10 cellular contexts compared by ENCODE assay signal in the genomic region with DNA sequence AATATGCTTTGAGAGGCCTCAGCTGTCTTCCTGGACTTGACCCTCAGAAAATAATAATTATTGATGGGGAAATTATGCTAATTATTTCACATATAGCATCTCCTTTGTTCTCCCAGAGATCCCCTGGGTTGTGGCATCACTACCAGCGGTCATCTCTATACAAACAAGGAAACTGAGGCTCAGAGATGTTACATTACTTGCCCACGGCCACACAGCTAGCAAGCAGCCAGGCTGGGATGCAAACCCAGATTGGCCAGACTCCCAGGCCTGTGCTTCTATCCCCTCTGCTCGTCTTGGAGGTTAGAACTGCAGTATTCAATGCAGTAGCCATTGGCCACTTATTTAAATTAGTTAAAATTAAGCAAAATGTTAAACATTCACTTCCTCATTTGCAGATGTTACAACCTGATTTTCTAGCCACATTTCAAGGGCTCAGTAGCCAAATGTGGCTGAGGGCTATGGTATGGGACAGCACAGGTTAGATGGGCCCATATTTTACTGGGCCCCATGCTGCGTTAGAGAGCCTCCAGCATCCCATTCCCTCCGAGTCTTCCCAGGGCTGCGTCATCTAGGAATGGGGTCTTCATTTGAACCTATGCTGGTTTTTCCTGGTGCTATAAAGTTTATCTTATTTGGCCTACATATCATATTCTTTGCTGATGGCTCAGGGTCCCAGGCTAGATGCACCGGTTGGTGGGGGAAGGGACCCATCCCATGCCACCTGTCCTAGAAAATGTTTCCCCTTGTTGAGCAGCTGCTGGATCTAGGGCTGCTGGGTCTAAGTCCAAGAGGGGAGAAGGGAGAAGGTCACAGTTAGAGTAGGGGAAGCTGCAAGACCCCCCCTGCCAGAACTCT. TPM values are rescaled to one million over a fixed set of nuclear protein-coding genes. Genes with fewer than 3 reads are reported as not detected.
DNase-seq lines count a peak whose midpoint lies in the region; ATAC-seq and TF ChIP-seq lines count a peak whose summit lies in the region.
"Had no signal": no experiment of that assay in that cellular context is flagged by ENCODE, and none has a peak within 500 bp of the region (broad histone marks: within the 10 kb centered on the region; RNA-seq: fewer than 3 reads in every experiment).

No MANE protein-coding gene starts in this region.

- H3K9me3 ChIP-seq in CD4-positive, alpha-beta memory T cell (ENCODE audit: control insufficient read depth in 1 of 2, low read length in 2 of 2) = no peaks in the 10 kb centered on the region
- H3K9me3 ChIP-seq in MM.1S (replicated peaks; ENCODE audit: insufficient read depth, low read length) = no peaks in the 10 kb centered on the region

- H3K4me3 Mint-ChIP-seq in CD4-positive, alpha-beta memory T cell = peak overlapping the region in 7 of 8 donors; percentile 17 to 96 (median 86)
- peak overlapping the region; percentile 94 for H3K4me3 Mint-ChIP-seq in natural killer cell

- H3K4me1 Mint-ChIP-seq in CD4-positive, alpha-beta memory T cell = peaks cover 30 to 70% (median 46%) of the 10 kb centered on the region in 4 donors
- peaks cover 40 to 57% of the 10 kb centered on the region in 2 donors for H3K4me1 Mint-ChIP-seq in natural killer cell

- in situ Hi-C loops in brain microvascular endothelial cell (cut with HindIII; ENCODE audit: low pct_ligation_motif_present, low sequenced_read_pairs) = no loop called here

- H3K27ac Mint-ChIP-seq in CD4-positive, alpha-beta memory T cell = peak overlapping the region in 5 of 7 donors; percentile 52 to 70 (median 68)
- peak overlapping the region in 1 of 2 donors; percentile 49 for H3K27ac Mint-ChIP-seq in natural killer cell

- H3K27me3 Mint-ChIP-seq in CD4-positive, alpha-beta memory T cell = no peaks in the 10 kb centered on the region
- no peaks in the 10 kb centered on the region for H3K27me3 Mint-ChIP-seq in natural killer cell (ENCODE audit: low read depth in 2 of 2)

- peaks cover 54% of the 10 kb centered on the region for H3K4me1 ChIP-seq in CD4-positive, alpha-beta memory T cell (ENCODE audit: insufficient read depth, low read length)
- H3K4me1 ChIP-seq in MM.1S (ENCODE audit: low read length) = peaks cover 10% of the 10 kb centered on the region

- no peak for DNase-seq in CD4-positive, alpha-beta memory T cell
- DNase-seq in MM.1S (no peak), brain microvascular endothelial cell (no peak), natural killer cell (no peak), left lobe of liver (ENCODE audit: low spot score) (no peak), NCI-H2029 (lab: John Stamatoyannopoulos, UW) (no peak), anterior cingulate cortex (lab: John Stamatoyannopoulos, UW) (no peak)
- DNase-seq: activated CD4-positive, alpha-beta T cell treated with anti-CD3 and anti-CD28 coated beads, Interleukin-2, amount 50 U/mL, for 4 hours had no signal

- no peaks in the 10 kb centered on the region for H3F3A ChIP-seq in MM.1S (ENCODE audit: insufficient read depth, low read length)

- TF ChIP-seq CTCF in MM.1S (IDR thresholded peaks at IDR 0.05; ENCODE audit: low read length) = no peak
- TF ChIP-seq CTCF in brain microvascular endothelial cell (IDR thresholded peaks at IDR 0.05; ENCODE audit: low read depth, low read length, missing control alignments) = no peak
- TF ChIP-seq CTCF in natural killer cell (IDR thresholded peaks at IDR 0.05) = no peak

- no peak overlapping the region for H3K27ac ChIP-seq in CD4-positive, alpha-beta memory T cell (ENCODE audit: low read depth, low read length)
- no peak overlapping the region for H3K27ac ChIP-seq in MM.1S (ENCODE audit: low read length)
- no peak overlapping the region for H3K27ac ChIP-seq in brain microvascular endothelial cell

- H3K9me2 ChIP-seq in MM.1S (replicated peaks; ENCODE audit: insufficient read depth, low read length) = no peaks in the 10 kb centered on the region

- CTCF ChIA-PET in CD4-positive, alpha-beta memory T cell (lab: Charles Lee; ENCODE audit: partially characterized antibody) = interaction anchor here (1.4 to 3.2 kb wide), 3 partner anchors 35 to 36 kb away, joined by 3 to 20 read pairs (median 7); no protein-coding TSS in a partner anchor

- intact Hi-C loops in CD4-positive, alpha-beta memory T cell (cut with micrococcal nuclease) = no loop called here
- intact Hi-C loops in natural killer cell (cut with micrococcal nuclease) = no loop called here

- POLR2A ChIA-PET in CD4-positive, alpha-beta memory T cell (lab: Charles Lee; ENCODE audit: partially characterized antibody) = interaction anchor here (1.8 kb wide), 1 partner anchor 9 kb away, joined by 5 read pairs; no protein-coding TSS in a partner anchor

- peaks cover 0 to 2% (median 0%) of the 10 kb centered on the region in 8 donors for H3K9me3 Mint-ChIP-seq in CD4-positive, alpha-beta memory T cell
- H3K9me3 Mint-ChIP-seq in natural killer cell = no peaks in the 10 kb centered on the region

- no peaks in the 10 kb centered on the region for H4K20me1 ChIP-seq in MM.1S (ENCODE audit: insufficient read depth, low read length)

- H3K9ac ChIP-seq in MM.1S (ENCODE audit: low read length) = no peak overlapping the region

- H3K27me3 ChIP-seq in CD4-positive, alpha-beta memory T cell (ENCODE audit: insufficient read depth, low read length) = no peaks in the 10 kb centered on the region
- no peaks in the 10 kb centered on the region for H3K27me3 ChIP-seq in MM.1S (replicated peaks; ENCODE audit: insufficient read depth, low read length)
- H3K27me3 ChIP-seq in brain microvascular endothelial cell (replicated peaks) = no peaks in the 10 kb centered on the region

- H2AFZ ChIP-seq in MM.1S (ENCODE audit: low read length) = no peak overlapping the region

- peaks cover 20% of the 10 kb centered on the region for H3K36me3 ChIP-seq in CD4-positive, alpha-beta memory T cell (ENCODE audit: insufficient read depth, low read length)
- H3K36me3 ChIP-seq in MM.1S (replicated peaks; ENCODE audit: insufficient read depth, low read length) = no peaks in the 10 kb centered on the region
- peaks cover 12% of the 10 kb centered on the region for H3K36me3 ChIP-seq in brain microvascular endothelial cell (replicated peaks)

- ATAC-seq in natural killer cell = no peak
- no peak for ATAC-seq in left lobe of liver
- no peak for ATAC-seq in GM21737 (IDR thresholded peaks at IDR 0.05; ENCODE audit: unreplicated experiment)
- ATAC-seq: sciatic nerve had no signal

- no peak overlapping the region for H3K4me3 ChIP-seq in CD4-positive, alpha-beta memory T cell (ENCODE audit: low read length in 2 of 2)
- H3K4me3 ChIP-seq in MM.1S (ENCODE audit: low read length) (peak overlapping the region; percentile 71; the same call in 1 of the 2 replicates), brain microvascular endothelial cell (ENCODE audit: low read depth, low read length) (peak overlapping the region; percentile 84)

- H3K4me2 ChIP-seq in MM.1S (ENCODE audit: low read depth, low read length) = peak overlapping the region; percentile 74

- peaks cover 43% of the 10 kb centered on the region for H3K79me2 ChIP-seq in MM.1S (ENCODE audit: low read length)

- peaks cover 19 to 49% of the 10 kb centered on the region in 2 donors for H3K36me3 Mint-ChIP-seq in CD4-positive, alpha-beta memory T cell
- H3K36me3 Mint-ChIP-seq in natural killer cell = no peaks in the 10 kb centered on the region

RNA-seq across cellular contexts. Expression of a gene that starts 2.2 kb away (rescaled TPM):
- total RNA-seq in CD4-positive, alpha-beta memory T cell = 10 to 100 TPM; 20.3 to 21.5 TPM
- polyA plus RNA-seq in CD4-positive, alpha-beta memory T cell = 10 to 100 TPM; 18.6 to 19.9 TPM
- total RNA-seq in natural killer cell = 10 to 100 TPM in 1 of 3 donors, 1 to 10 TPM in 2; 7.1 to 11.9 (median 9.5) TPM
- 13.2 TPM for total RNA-seq in left lobe of liver

RNA-seq across cellular contexts. Expression of a gene that starts 40.1 kb away (rescaled TPM):
- total RNA-seq in CD4-positive, alpha-beta memory T cell = 10 to 100 TPM; 66.0 to 67.4 TPM
- polyA plus RNA-seq in CD4-positive, alpha-beta memory T cell = 10 to 100 TPM; 22.6 to 28.9 TPM
- total RNA-seq in natural killer cell = 100 to 1,000 TPM; 124 to 214 (median 141) TPM
- 52.9 TPM for total RNA-seq in left lobe of liver

Comparison
In these comparisons a context has a peak if more than half of its experiments do, and no peak if none do; other contexts are left out.
1. H3K4me3 ChIP-seq: peak in MM.1S (single experiment) and brain microvascular endothelial cell (single experiment); none in CD4-positive, alpha-beta memory T cell (0 of 2).